15 cellular contexts compared by ENCODE assay signal in genomic region chr18:79258447-79258846, GRCh38.
DNase-seq lines count a peak whose midpoint lies in the region; ATAC-seq and TF ChIP-seq lines count a peak whose summit lies in the region.
"Had no signal": no experiment of that assay in that cellular context is flagged by ENCODE, and none has a peak within 500 bp of the region (broad histone marks: within the 10 kb centered on the region; RNA-seq: fewer than 3 reads in every experiment).

No MANE protein-coding gene starts in this region.

- H3K4me1 Mint-ChIP-seq in neural crest cell = peaks cover 57% of the 10 kb centered on the region

- TF ChIP-seq CTCF in neural crest cell (conservative IDR thresholded peaks at IDR 0.05) = no peak

- ATAC-seq in GM21390 (IDR thresholded peaks at IDR 0.05; ENCODE audit: unreplicated experiment) (peak; percentile 77), HG03354 (IDR thresholded peaks at IDR 0.05; ENCODE audit: poor library complexity, severe bottlenecking, unreplicated experiment) (peak; percentile 84)
- ATAC-seq: activated naive CD4-positive, alpha-beta T cell treated with anti-CD3 and anti-CD28 coated beads, Interleukin-2, amount 50 U/mL, for 72 hours had no signal

- H3K9me3 Mint-ChIP-seq in neural crest cell = no peaks in the 10 kb centered on the region
- H3K9me3 Mint-ChIP-seq: central memory CD8-positive, alpha-beta T cell had no signal

- DNase-seq in NCI-H146 (lab: John Stamatoyannopoulos, UW) (peak; percentile 38), NCI-H146 treated with DMSO at 0.1 percent for 48 hours (lab: John Stamatoyannopoulos, UW; ENCODE audit: unreplicated experiment) (no peak), neural crest cell (ENCODE audit: low read depth, low spot score) (no peak), HK-2 (ENCODE audit: unreplicated experiment) (no peak), COLO668 (lab: John Stamatoyannopoulos, UW; ENCODE audit: unreplicated experiment) (no peak)
- no peak for DNase-seq in activated naive CD4-positive, alpha-beta T cell (lab: John Stamatoyannopoulos, UW)
- DNase-seq: Calu3, midbrain, NCI-H510A, substantia nigra, T1000 had no signal

- peak overlapping the region; percentile 28 for H3K27ac Mint-ChIP-seq in neural crest cell (ENCODE audit: unreplicated experiment)
- H3K27ac Mint-ChIP-seq: activated naive CD4-positive, alpha-beta T cell treated with anti-CD3 and anti-CD28 coated beads, Interleukin-2, amount 50 U/mL, for 72 hours had no signal

- H3K4me3 Mint-ChIP-seq in neural crest cell = no peak overlapping the region
- H3K4me3 Mint-ChIP-seq: central memory CD8-positive, alpha-beta T cell had no signal

- no peaks in the 10 kb centered on the region for H3K27me3 Mint-ChIP-seq in neural crest cell (ENCODE audit: low read depth)
- H3K27me3 Mint-ChIP-seq: central memory CD8-positive, alpha-beta T cell had no signal

- H3K36me3 Mint-ChIP-seq in neural crest cell (ENCODE audit: low read depth) = peaks cover 16% of the 10 kb centered on the region
